ENCODE assay signal across 9 cellular contexts in the genomic region with DNA sequence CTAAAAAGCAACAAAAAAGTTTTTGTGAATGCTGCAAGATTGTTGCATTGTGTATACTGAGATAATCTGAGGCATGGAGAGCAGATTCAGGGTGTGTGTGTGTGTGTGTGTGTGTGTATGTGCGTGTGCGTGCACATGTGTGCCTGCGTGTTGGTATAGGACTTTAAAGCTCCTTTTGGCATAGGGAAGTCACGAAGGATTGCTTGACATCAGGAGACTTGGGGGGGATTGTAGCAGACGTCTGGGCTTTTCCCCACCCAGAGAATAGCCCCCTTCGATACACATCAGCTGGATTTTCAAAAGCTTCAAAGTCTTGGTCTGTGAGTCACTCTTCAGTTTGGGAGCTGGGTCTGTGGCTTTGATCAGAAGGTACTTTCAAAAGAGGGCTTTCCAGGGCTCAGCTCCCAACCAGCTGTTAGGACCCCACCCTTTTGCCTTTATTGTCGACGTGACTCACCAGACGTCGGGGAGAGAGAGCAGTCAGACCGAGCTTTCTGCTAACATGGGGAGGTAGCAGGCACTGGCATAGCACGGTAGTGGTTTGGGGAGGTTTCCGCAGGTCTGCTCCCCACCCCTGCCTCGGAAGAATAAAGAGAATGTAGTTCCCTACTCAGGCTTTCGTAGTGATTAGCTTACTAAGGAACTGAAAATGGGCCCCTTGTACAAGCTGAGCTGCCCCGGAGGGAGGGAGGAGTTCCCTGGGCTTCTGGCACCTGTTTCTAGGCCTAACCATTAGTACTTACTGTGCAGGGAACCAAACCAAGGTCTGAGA.
A peak's percentile ranks its signal among the peaks of the same experiment; 100 is the strongest.
DNase-seq lines count a peak whose midpoint lies in the region; ATAC-seq and TF ChIP-seq lines count a peak whose summit lies in the region.
"Had no signal": no experiment of that assay in that cellular context is flagged by ENCODE, and none has a peak within 500 bp of the region (broad histone marks: within the 10 kb centered on the region; RNA-seq: fewer than 3 reads in every experiment).

No MANE protein-coding gene starts in this region.

- 0 out of 2 replicates have a peak, but pooled peaks cover 6% of the 10 kb centered on the region for H4K20me1 ChIP-seq in SU-DHL-6 (ENCODE audit: low read depth, low read length)

- H3F3A ChIP-seq in SU-DHL-6 (ENCODE audit: insufficient read depth) = peaks cover 22% of the 10 kb centered on the region; the same call in 1 of the 2 replicates

- H3K27me3 ChIP-seq in SU-DHL-6 (ENCODE audit: low read length) (no peaks in the 10 kb centered on the region), layer of hippocampus (ENCODE audit: control insufficient read depth, insufficient read depth, low read length) (no peaks in the 10 kb centered on the region)

- H3K36me3 ChIP-seq in SU-DHL-6 (ENCODE audit: low read length) = peaks cover 18% of the 10 kb centered on the region

- no peaks in the 10 kb centered on the region; the same call in 1 of the 2 replicates for H3K79me2 ChIP-seq in SU-DHL-6 (ENCODE audit: insufficient read depth, low read length)

- 0 out of 2 replicates have a peak overlapping the region, but pooled peaks have one; percentile 5 for H3K27ac ChIP-seq in SU-DHL-6 (ENCODE audit: low read depth, low read length)
- peak overlapping the region; percentile 71 for H3K27ac ChIP-seq in layer of hippocampus (ENCODE audit: low read depth, low read length)
- H3K27ac ChIP-seq: C4-2B had no signal

- DNase-seq in NCI-H82 (lab: John Stamatoyannopoulos, UW) = peak; percentile 43
- no peak for DNase-seq in NCI-H82 treated with DMSO at 0.1 percent for 48 hours (lab: John Stamatoyannopoulos, UW; ENCODE audit: unreplicated experiment)
- peak; percentile 75 for DNase-seq in amniotic epithelial cell (ENCODE audit: low read depth)
- DNase-seq in stimulated activated CD4-positive, alpha-beta T cell treated with anti-CD3 and anti-CD28 coated beads, TNF-alpha, amount 100 ng/mL, for 48 hours (ENCODE audit: low read depth in 3 of 3) = peak; percentile 54 to 67 (median 60)
- no peak for DNase-seq in OCI-M2 (lab: John Stamatoyannopoulos, UW; ENCODE audit: unreplicated experiment)

- no peaks in the 10 kb centered on the region for H3K9me2 ChIP-seq in SU-DHL-6 (replicated peaks; ENCODE audit: insufficient read depth, low read length)

- no peaks in the 10 kb centered on the region for H3K9me3 ChIP-seq in SU-DHL-6 (ENCODE audit: insufficient read depth, low read length)

- H2AFZ ChIP-seq in SU-DHL-6 (ENCODE audit: low read depth, low read length, severe bottlenecking) = no peak overlapping the region

- peak; percentile 57 for ATAC-seq in HG03135 (IDR thresholded peaks at IDR 0.05; ENCODE audit: unreplicated experiment)

- H3K9ac ChIP-seq in SU-DHL-6 (ENCODE audit: low read length) = no peak overlapping the region

- H3K4me2 ChIP-seq in SU-DHL-6 (ENCODE audit: low read depth, low read length, poor library complexity, severe bottlenecking) = peak overlapping the region; percentile 2

- no peak overlapping the region for H3K4me3 ChIP-seq in SU-DHL-6 (ENCODE audit: insufficient read depth, low read length, poor library complexity, severe bottlenecking)

- TF ChIP-seq CTCF in SU-DHL-6 (IDR thresholded peaks at IDR 0.05; ENCODE audit: insufficient read depth, low read length, poor library complexity, severe bottlenecking) = no peak

Comparison
In these comparisons a context has a peak if more than half of its experiments do, and no peak if none do; other contexts are left out.
1. DNase-seq: peak in NCI-H82 (single experiment), amniotic epithelial cell (single experiment) and stimulated activated CD4-positive, alpha-beta T cell treated with anti-CD3 and anti-CD28 coated beads, TNF-alpha, amount 100 ng/mL, for 48 hours (3 of 3); none in NCI-H82 treated with DMSO at 0.1 percent for 48 hours (single experiment) and OCI-M2 (single experiment).